8 cellular contexts compared by ENCODE assay signal in genomic region chr17:81253358-81254131, GRCh38. TPM values are rescaled to one million over a fixed set of nuclear protein-coding genes. Genes with fewer than 3 reads are reported as not detected.
DNase-seq lines count a peak whose midpoint lies in the region; ATAC-seq and TF ChIP-seq lines count a peak whose summit lies in the region.

No MANE protein-coding gene starts in this region.

- H3K9me3 ChIP-seq in mucosa of descending colon = no peaks in the 10 kb centered on the region

- no peaks in the 10 kb centered on the region for H3K27me3 Mint-ChIP-seq in stimulated activated memory B cell treated with anti-CD40 and anti-IgM and Interleukin-4, amounts not matched to agents 10 μg/mL and 1 μg/mL and 100 μg/mL, for 72 hours

- H3K36me3 Mint-ChIP-seq in stimulated activated memory B cell treated with anti-CD40 and anti-IgM and Interleukin-4, amounts not matched to agents 10 μg/mL and 1 μg/mL and 100 μg/mL, for 72 hours = peaks cover 37% of the 10 kb centered on the region

- no peak overlapping the region for H3K4me3 Mint-ChIP-seq in stimulated activated memory B cell treated with anti-CD40 and anti-IgM and Interleukin-4, amounts not matched to agents 10 μg/mL and 1 μg/mL and 100 μg/mL, for 72 hours

- peak overlapping the region; percentile 35 for H3K27ac Mint-ChIP-seq in stimulated activated memory B cell treated with anti-CD40 and anti-IgM and Interleukin-4, amounts not matched to agents 10 μg/mL and 1 μg/mL and 100 μg/mL, for 72 hours

- H3K36me3 ChIP-seq in mucosa of descending colon (ENCODE audit: low read depth) = no peaks in the 10 kb centered on the region

- DNase-seq in GM12865 (ENCODE audit: low read depth) (peak; percentile 45), NCI-H2196 (lab: John Stamatoyannopoulos, UW; ENCODE audit: unreplicated experiment) (peak; percentile 49), dermis blood vessel endothelial cell (peak; percentile 72), mucosa of descending colon (peak in 2 of 3 donors; percentile 25 to 56), NCI-H2029 (lab: John Stamatoyannopoulos, UW) (no peak)
- DNase-seq in activated CD4-positive, alpha-beta T cell treated with anti-CD3 and anti-CD28 coated beads, Interleukin-2, amount 50 U/mL, for 1 hour = peak; percentile 60

- no peak for ATAC-seq in mucosa of descending colon
- peak; percentile 59 for ATAC-seq in stimulated activated memory B cell treated with anti-CD40 and anti-IgM and Interleukin-4, amounts not matched to agents 10 μg/mL and 1 μg/mL and 100 μg/mL, for 72 hours
- ATAC-seq in HG03432 (IDR thresholded peaks at IDR 0.05; ENCODE audit: unreplicated experiment) = no peak

- H3K4me1 ChIP-seq in mucosa of descending colon (ENCODE audit: low read depth) = peaks cover 42% of the 10 kb centered on the region

- intact Hi-C loops in mucosa of descending colon (cut with DNase I, micrococcal nuclease) = loop anchor here in 1 of 2 donors (10.0 kb wide), 1 partner anchor 231 kb away; no protein-coding TSS in a partner anchor

- TF ChIP-seq CTCF in GM12865 (IDR thresholded peaks at IDR 0.05; ENCODE audit: insufficient read depth, low read depth, low read length, missing control alignments) (peak; percentile 82), mucosa of descending colon (IDR thresholded peaks at IDR 0.05) (peak; percentile 61)

- H3K9me3 Mint-ChIP-seq in stimulated activated memory B cell treated with anti-CD40 and anti-IgM and Interleukin-4, amounts not matched to agents 10 μg/mL and 1 μg/mL and 100 μg/mL, for 72 hours = no peaks in the 10 kb centered on the region

- H3K4me3 ChIP-seq in GM12865 (ENCODE audit: low read depth, low read length) = no peak overlapping the region
- H3K4me3 ChIP-seq in mucosa of descending colon = no peak overlapping the region

- peaks cover 23% of the 10 kb centered on the region for H3K4me1 Mint-ChIP-seq in stimulated activated memory B cell treated with anti-CD40 and anti-IgM and Interleukin-4, amounts not matched to agents 10 μg/mL and 1 μg/mL and 100 μg/mL, for 72 hours

RNA-seq across cellular contexts. Expression of gene NDUFAF8, which starts 14.4 kb away (rescaled TPM):
- 18.4 and 26.9 TPM in 2 replicates for total RNA-seq in dermis blood vessel endothelial cell
- total RNA-seq in mucosa of descending colon = 10 to 100 TPM; 24.5 to 31.6 (median 31.2) TPM

RNA-seq across cellular contexts. Expression of gene TEPSIN, which starts 14.7 kb away (rescaled TPM):
- 12.1 and 24.5 TPM in 2 replicates for total RNA-seq in dermis blood vessel endothelial cell
- 10 to 100 TPM; 37.4 to 60.2 (median 50.0) TPM for total RNA-seq in mucosa of descending colon

RNA-seq across cellular contexts. Expression of gene CEP131, which starts 30.8 kb away (rescaled TPM):
- total RNA-seq in dermis blood vessel endothelial cell (11.3 and 12.3 TPM in 2 replicates), mucosa of descending colon (1 to 10 TPM; 5.7 to 9.3 (median 8.7) TPM)

RNA-seq across cellular contexts. Expression of gene SLC38A10, which starts 41.6 kb away (rescaled TPM):
- total RNA-seq in dermis blood vessel endothelial cell (101 and 106 TPM in 2 replicates), mucosa of descending colon (10 to 100 TPM; 77.0 to 95.3 (median 94.0) TPM)
